ENCODE assay signal across 16 cellular contexts in genomic region chr7:116219288-116219687, GRCh38. TPM values are rescaled to one million over a fixed set of nuclear protein-coding genes. Genes with fewer than 3 reads are reported as not detected.
DNase-seq lines count a peak whose midpoint lies in the region; ATAC-seq and TF ChIP-seq lines count a peak whose summit lies in the region.
"Had no signal": no experiment of that assay in that cellular context is flagged by ENCODE, and none has a peak within 500 bp of the region (broad histone marks: within the 10 kb centered on the region; RNA-seq: fewer than 3 reads in every experiment).

No MANE protein-coding gene starts in this region.

- no peaks in the 10 kb centered on the region for H3K36me3 ChIP-seq in neutrophil
- H3K36me3 ChIP-seq: thyroid gland had no signal

- peaks cover 32 to 49% of the 10 kb centered on the region in 2 experiments for H3K4me1 ChIP-seq in neutrophil (ENCODE audit: control insufficient read depth in 1 of 2, insufficient read depth in 1 of 2, low read depth in 1 of 2, low read length in 1 of 2)

- peak overlapping the region; percentile 35 for H3K27ac ChIP-seq in neutrophil

- H3K4me3 ChIP-seq in neutrophil (ENCODE audit: low read depth in 1 of 2, low read length in 1 of 2), result no peak overlapping the region
- H3K4me3 ChIP-seq: GM23338, lung, thyroid gland had no signal

- no peak overlapping the region for H3K27ac Mint-ChIP-seq in stimulated activated naive CD8-positive, alpha-beta T cell treated with anti-CD3 and anti-CD28 coated beads, Interleukin-15, amount 100 ng/mL, for 72 hours
- peak overlapping the region; percentile 82 for H3K27ac Mint-ChIP-seq in chondrocyte (ENCODE audit: unreplicated experiment)
- H3K27ac Mint-ChIP-seq: activated CD8-positive, alpha-beta T cell treated with anti-CD3 and anti-CD28 coated beads, Interleukin-2, amount 10 ng/mL, durations not matched to agents 7 days and 5 days; GM23338; WTC11 had no signal

- no peaks in the 10 kb centered on the region for H3K27me3 Mint-ChIP-seq in stimulated activated naive CD8-positive, alpha-beta T cell treated with anti-CD3 and anti-CD28 coated beads, Interleukin-15, amount 100 ng/mL, for 72 hours
- H3K27me3 Mint-ChIP-seq in chondrocyte (ENCODE audit: low read depth), result no peaks in the 10 kb centered on the region

- no peak for DNase-seq in stimulated activated naive CD8-positive, alpha-beta T cell treated with anti-CD3 and anti-CD28 coated beads, Interleukin-15, amount 100 ng/mL, for 72 hours
- no peak for DNase-seq in stimulated activated naive CD8-positive, alpha-beta T cell treated with anti-CD3 and anti-CD28 coated beads, Interleukin-15, Interleukin-2, amounts not matched to agents 100 U/mL and 50 U/mL, for 24 hours
- no peak for DNase-seq in chondrocyte (ENCODE audit: low spot score)
- DNase-seq in epidermal melanocyte (ENCODE audit: insufficient read length, low spot score), result no peak
- no peak for DNase-seq in AG08396 (ENCODE audit: low spot score)
- DNase-seq in T-helper 9 cell, result no peak
- DNase-seq in AG20443 (ENCODE audit: low spot score), result no peak
- DNase-seq: activated CD8-positive, alpha-beta T cell treated with anti-CD3 and anti-CD28 coated beads, Interleukin-2, amount 10 ng/mL, durations not matched to agents 7 days and 5 days; Caco-2; NCI-H2171 treated with DMSO at 0.1 percent for 48 hours; T-helper 1 cell; thyroid gland had no signal

- H3K36me3 Mint-ChIP-seq in chondrocyte (ENCODE audit: low read depth), result no peaks in the 10 kb centered on the region
- H3K36me3 Mint-ChIP-seq: WTC11 had no signal

- ATAC-seq in stimulated activated naive CD8-positive, alpha-beta T cell treated with anti-CD3 and anti-CD28 coated beads, Interleukin-15, amount 100 ng/mL, for 72 hours, result peak; percentile 28
- no peak for ATAC-seq in stimulated activated naive CD8-positive, alpha-beta T cell treated with anti-CD3 and anti-CD28 coated beads, Interleukin-15, Interleukin-2, amounts not matched to agents 100 U/mL and 50 U/mL, for 24 hours
- ATAC-seq: activated CD8-positive, alpha-beta T cell treated with anti-CD3 and anti-CD28 coated beads, Interleukin-2, amount 10 ng/mL, durations not matched to agents 7 days and 5 days; GM23338; WTC11 had no signal

- H3K4me1 Mint-ChIP-seq in stimulated activated naive CD8-positive, alpha-beta T cell treated with anti-CD3 and anti-CD28 coated beads, Interleukin-15, amount 100 ng/mL, for 72 hours, result peaks cover 80% of the 10 kb centered on the region
- peaks cover 89% of the 10 kb centered on the region for H3K4me1 Mint-ChIP-seq in chondrocyte (ENCODE audit: low read depth)

- no peak overlapping the region for H3K4me3 Mint-ChIP-seq in stimulated activated naive CD8-positive, alpha-beta T cell treated with anti-CD3 and anti-CD28 coated beads, Interleukin-15, amount 100 ng/mL, for 72 hours
- no peak overlapping the region for H3K4me3 Mint-ChIP-seq in chondrocyte (ENCODE audit: unreplicated experiment)
- H3K4me3 Mint-ChIP-seq: activated CD8-positive, alpha-beta T cell treated with anti-CD3 and anti-CD28 coated beads, Interleukin-2, amount 10 ng/mL, durations not matched to agents 7 days and 5 days; GM23338; WTC11 had no signal

- no peaks in the 10 kb centered on the region for H3K9me3 ChIP-seq in neutrophil
- H3K9me3 ChIP-seq: Caco-2, thyroid gland had no signal

- H3K27me3 ChIP-seq in neutrophil, result no peaks in the 10 kb centered on the region
- H3K27me3 ChIP-seq: thyroid gland had no signal

- TF ChIP-seq CTCF in chondrocyte (IDR thresholded peaks at IDR 0.05) (no peak), neutrophil (IDR thresholded peaks at IDR 0.05) (no peak)

- no peaks in the 10 kb centered on the region for H3K9me3 Mint-ChIP-seq in stimulated activated naive CD8-positive, alpha-beta T cell treated with anti-CD3 and anti-CD28 coated beads, Interleukin-15, amount 100 ng/mL, for 72 hours
- H3K9me3 Mint-ChIP-seq in chondrocyte (ENCODE audit: low read depth), result no peaks in the 10 kb centered on the region
- H3K9me3 Mint-ChIP-seq: GM23338, WTC11 had no signal

RNA-seq across cellular contexts. Expression of gene TES, which starts 8.9 kb away (rescaled TPM):
- total RNA-seq in chondrocyte, result 157 to 261 TPM (median 247 TPM) in 3 replicates
